2 cellular contexts compared by ENCODE assay signal in genomic region chr4:80254114-80254513, GRCh38.
TF ChIP-seq lines count a peak whose summit lies in the region.

No MANE protein-coding gene starts in this region.

TF ChIP-seq in K562, 482 proteins besides CTCF, POLR2A, EP300 and RAD21:
- TF ChIP-seq ZNF766 (CRISPR knock-in tag; conservative IDR thresholded peaks at IDR 0.05) (no peak), POLR2G (IDR thresholded peaks at IDR 0.05; ENCODE audit: low read depth, low read length) (no peak), ZNF121 (CRISPR knock-in tag; conservative IDR thresholded peaks at IDR 0.05) (peak; percentile 84), ZNF778 (CRISPR knock-in tag; IDR thresholded peaks at IDR 0.05) (no peak), SMARCA5 (IDR thresholded peaks at IDR 0.05) (no peak), ZNF384 (IDR thresholded peaks at IDR 0.05; ENCODE audit: low read depth, low read length) (0 out of 2 replicates have a peak, but pooled peaks have one; percentile 39), ZNF395 (CRISPR knock-in tag; IDR thresholded peaks at IDR 0.05) (0 out of 2 replicates have a peak, but pooled peaks have one; percentile 5), ZNF668 (CRISPR knock-in tag; IDR thresholded peaks at IDR 0.05) (no peak), ETS1 (conservative IDR thresholded peaks at IDR 0.05; ENCODE audit: control insufficient read depth, low read depth, low read length) (no peak), CBX1 (IDR thresholded peaks at IDR 0.05; ENCODE audit: low read depth) (no peak), RBM25 (IDR thresholded peaks at IDR 0.05; ENCODE audit: low read depth, low read length, severe bottlenecking) (peak; percentile 52)
- TF ChIP-seq, protein P1, sequence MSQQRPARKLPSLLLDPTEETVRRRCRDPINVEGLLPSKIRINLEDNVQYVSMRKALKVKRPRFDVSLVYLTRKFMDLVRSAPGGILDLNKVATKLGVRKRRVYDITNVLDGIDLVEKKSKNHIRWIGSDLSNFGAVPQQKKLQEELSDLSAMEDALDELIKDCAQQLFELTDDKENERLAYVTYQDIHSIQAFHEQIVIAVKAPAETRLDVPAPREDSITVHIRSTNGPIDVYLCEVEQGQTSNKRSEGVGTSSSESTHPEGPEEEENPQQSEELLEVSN (IDR thresholded peaks at IDR 0.05; ENCODE audit: borderline replicate concordance in 1 of 2, extremely low read depth in 1 of 2, insufficient read depth in 1 of 2, insufficient read length in 1 of 2, low read depth in 1 of 2, low read length in 1 of 2, poor library complexity in 1 of 2, severe bottlenecking in 1 of 2), result no peak

TF ChIP-seq in GM23338, 12 proteins besides CTCF, POLR2A, EP300 and RAD21:
- TF ChIP-seq EZH2phosphoT487 (IDR thresholded peaks at IDR 0.05; ENCODE audit: unreplicated experiment) (no peak), POLR2AphosphoS5 (IDR thresholded peaks at IDR 0.05; ENCODE audit: low read depth) (no peak), CREB1 (CRISPR knock-in tag; IDR thresholded peaks at IDR 0.05; ENCODE audit: low read depth) (no peak), NANOG (IDR thresholded peaks at IDR 0.05; ENCODE audit: borderline replicate concordance) (no peak)
- TF ChIP-seq, protein P2, sequence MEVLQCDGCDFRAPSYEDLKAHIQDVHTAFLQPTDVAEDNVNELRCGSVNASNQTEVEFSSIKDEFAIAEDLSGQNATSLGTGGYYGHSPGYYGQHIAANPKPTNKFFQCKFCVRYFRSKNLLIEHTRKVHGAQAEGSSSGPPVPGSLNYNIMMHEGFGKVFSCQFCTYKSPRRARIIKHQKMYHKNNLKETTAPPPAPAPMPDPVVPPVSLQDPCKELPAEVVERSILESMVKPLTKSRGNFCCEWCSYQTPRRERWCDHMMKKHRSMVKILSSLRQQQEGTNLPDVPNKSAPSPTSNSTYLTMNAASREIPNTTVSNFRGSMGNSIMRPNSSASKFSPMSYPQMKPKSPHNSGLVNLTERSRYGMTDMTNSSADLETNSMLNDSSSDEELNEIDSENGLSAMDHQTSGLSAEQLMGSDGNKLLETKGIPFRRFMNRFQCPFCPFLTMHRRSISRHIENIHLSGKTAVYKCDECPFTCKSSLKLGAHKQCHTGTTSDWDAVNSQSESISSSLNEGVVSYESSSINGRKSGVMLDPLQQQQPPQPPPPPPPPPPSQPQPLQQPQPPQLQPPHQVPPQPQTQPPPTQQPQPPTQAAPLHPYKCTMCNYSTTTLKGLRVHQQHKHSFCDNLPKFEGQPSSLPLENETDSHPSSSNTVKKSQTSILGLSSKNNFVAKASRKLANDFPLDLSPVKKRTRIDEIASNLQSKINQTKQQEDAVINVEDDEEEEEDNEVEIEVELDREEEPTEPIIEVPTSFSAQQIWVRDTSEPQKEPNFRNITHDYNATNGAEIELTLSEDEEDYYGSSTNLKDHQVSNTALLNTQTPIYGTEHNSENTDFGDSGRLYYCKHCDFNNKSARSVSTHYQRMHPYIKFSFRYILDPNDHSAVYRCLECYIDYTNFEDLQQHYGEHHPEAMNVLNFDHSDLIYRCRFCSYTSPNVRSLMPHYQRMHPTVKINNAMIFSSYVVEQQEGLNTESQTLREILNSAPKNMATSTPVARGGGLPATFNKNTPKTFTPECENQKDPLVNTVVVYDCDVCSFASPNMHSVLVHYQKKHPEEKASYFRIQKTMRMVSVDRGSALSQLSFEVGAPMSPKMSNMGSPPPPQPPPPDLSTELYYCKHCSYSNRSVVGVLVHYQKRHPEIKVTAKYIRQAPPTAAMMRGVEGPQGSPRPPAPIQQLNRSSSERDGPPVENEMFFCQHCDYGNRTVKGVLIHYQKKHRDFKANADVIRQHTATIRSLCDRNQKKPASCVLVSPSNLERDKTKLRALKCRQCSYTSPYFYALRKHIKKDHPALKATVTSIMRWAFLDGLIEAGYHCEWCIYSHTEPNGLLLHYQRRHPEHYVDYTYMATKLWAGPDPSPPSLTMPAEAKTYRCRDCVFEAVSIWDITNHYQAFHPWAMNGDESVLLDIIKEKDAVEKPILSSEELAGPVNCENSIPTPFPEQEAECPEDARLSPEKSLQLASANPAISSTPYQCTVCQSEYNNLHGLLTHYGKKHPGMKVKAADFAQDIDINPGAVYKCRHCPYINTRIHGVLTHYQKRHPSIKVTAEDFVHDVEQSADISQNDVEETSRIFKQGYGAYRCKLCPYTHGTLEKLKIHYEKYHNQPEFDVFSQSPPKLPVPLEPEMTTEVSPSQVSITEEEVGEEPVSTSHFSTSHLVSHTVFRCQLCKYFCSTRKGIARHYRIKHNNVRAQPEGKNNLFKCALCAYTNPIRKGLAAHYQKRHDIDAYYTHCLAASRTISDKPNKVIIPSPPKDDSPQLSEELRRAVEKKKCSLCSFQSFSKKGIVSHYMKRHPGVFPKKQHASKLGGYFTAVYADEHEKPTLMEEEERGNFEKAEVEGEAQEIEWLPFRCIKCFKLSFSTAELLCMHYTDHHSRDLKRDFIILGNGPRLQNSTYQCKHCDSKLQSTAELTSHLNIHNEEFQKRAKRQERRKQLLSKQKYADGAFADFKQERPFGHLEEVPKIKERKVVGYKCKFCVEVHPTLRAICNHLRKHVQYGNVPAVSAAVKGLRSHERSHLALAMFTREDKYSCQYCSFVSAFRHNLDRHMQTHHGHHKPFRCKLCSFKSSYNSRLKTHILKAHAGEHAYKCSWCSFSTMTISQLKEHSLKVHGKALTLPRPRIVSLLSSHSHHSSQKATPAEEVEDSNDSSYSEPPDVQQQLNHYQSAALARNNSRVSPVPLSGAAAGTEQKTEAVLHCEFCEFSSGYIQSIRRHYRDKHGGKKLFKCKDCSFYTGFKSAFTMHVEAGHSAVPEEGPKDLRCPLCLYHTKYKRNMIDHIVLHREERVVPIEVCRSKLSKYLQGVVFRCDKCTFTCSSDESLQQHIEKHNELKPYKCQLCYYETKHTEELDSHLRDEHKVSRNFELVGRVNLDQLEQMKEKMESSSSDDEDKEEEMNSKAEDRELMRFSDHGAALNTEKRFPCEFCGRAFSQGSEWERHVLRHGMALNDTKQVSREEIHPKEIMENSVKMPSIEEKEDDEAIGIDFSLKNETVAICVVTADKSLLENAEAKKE (CRISPR knock-in tag; IDR thresholded peaks at IDR 0.05), result no peak
TF ChIP-seq in GM23338: peak in this region for 0.
